ENCODE assay signal across 1 cellular context in the genomic region with DNA sequence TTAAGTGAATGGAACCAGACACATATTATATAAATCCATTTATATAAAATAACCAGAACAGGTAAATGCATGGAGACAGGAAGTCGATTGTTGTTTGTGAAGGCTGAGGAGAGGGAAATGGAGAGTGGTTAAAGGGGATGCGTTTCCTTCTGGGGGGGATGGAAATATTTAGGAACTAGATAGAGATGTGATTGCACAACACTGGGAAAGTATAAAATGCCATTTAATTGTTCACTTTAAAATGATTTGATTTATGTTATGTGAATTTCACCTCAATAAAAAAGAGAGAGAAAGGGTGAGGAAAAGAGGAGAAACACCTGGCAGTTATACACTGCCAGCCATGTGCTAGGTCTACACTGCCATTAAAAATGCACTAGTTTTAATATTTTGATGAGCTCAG.
A peak's percentile ranks its signal among the peaks of the same experiment; 100 is the strongest.
TF ChIP-seq lines count a peak whose summit lies in the region.

No MANE protein-coding gene starts in this region.

TF ChIP-seq in IMR-90, 13 proteins besides CTCF, POLR2A, EP300 and RAD21:
- TF ChIP-seq RFX5 (IDR thresholded peaks at IDR 0.05; ENCODE audit: low read depth, low read length): no peak
- peak; percentile 79 for TF ChIP-seq CEBPB (IDR thresholded peaks at IDR 0.05; ENCODE audit: low read depth, low read length)
